Comparison of ENCODE assay signal across 17 cellular contexts in genomic region chr2:33478968-33479691, GRCh38. TPM values are rescaled to one million over a fixed set of nuclear protein-coding genes. Genes with fewer than 3 reads are reported as not detected.
DNase-seq lines count a peak whose midpoint lies in the region; ATAC-seq and TF ChIP-seq lines count a peak whose summit lies in the region.
"Had no signal": no experiment of that assay in that cellular context is flagged by ENCODE, and none has a peak within 500 bp of the region (broad histone marks: within the 10 kb centered on the region; RNA-seq: fewer than 3 reads in every experiment).

No MANE protein-coding gene starts in this region.

- 45 to 59% methylated on average over 8 of the region's 8 CpGs for WGBS in thyroid gland, 2 donors

- peaks cover 36% of the 10 kb centered on the region in 2 donors for H3K4me1 ChIP-seq in thyroid gland

- peak overlapping the region; percentile 49 to 76 (median 75) for H3K27ac ChIP-seq in thyroid gland

- ATAC-seq in GM18909 (IDR thresholded peaks at IDR 0.05; ENCODE audit: poor library complexity, unreplicated experiment): peak; percentile 13
- peak; percentile 15 to 17 for ATAC-seq in left cardiac atrium
- no peak for ATAC-seq in sciatic nerve
- ATAC-seq: activated CD8-positive, alpha-beta T cell treated with anti-CD3 and anti-CD28 coated beads, Interleukin-2, amount 10 ng/mL, durations not matched to agents 7 days and 5 days; GM23338; mucosa of descending colon had no signal

- no peaks in the 10 kb centered on the region for H3K36me3 ChIP-seq in thyroid gland
- H3K36me3 ChIP-seq: esophagus muscularis mucosa, MG63 had no signal

- no peak for TF ChIP-seq CTCF in thyroid gland (IDR thresholded peaks at IDR 0.05)

- no peaks in the 10 kb centered on the region for H3K9me3 ChIP-seq in thyroid gland
- H3K9me3 ChIP-seq: esophagus muscularis mucosa, MG63, mucosa of descending colon had no signal

- no peak overlapping the region for H3K4me3 ChIP-seq in thyroid gland (replicated peaks in 1 of 3)
- H3K4me3 ChIP-seq: GM23338, MG63, mucosa of descending colon had no signal

- intact Hi-C loops in left cardiac atrium (cut with DNase I) (loop anchor here in 1 of 2 donors (5.0 to 10.0 kb wide), 2 partner anchors 56 to 108 kb away; no protein-coding TSS in a partner anchor), thyroid gland (cut with DNase I) (loop anchor here (10.0 kb wide), 1 partner anchor 106 kb away; no protein-coding TSS in a partner anchor), sciatic nerve (cut with DNase I) (no loop called here)

- DNase-seq in left cardiac atrium: peak; percentile 25
- DNase-seq in thyroid gland: peak; percentile 52 to 55
- no peak for DNase-seq in islet precursor cell
- no peak for DNase-seq in HuH-7.5 (ENCODE audit: low spot score)
- no peak for DNase-seq in sciatic nerve (ENCODE audit: low spot score)
- DNase-seq: activated CD8-positive, alpha-beta T cell treated with anti-CD3 and anti-CD28 coated beads, Interleukin-2, amount 10 ng/mL, durations not matched to agents 7 days and 5 days; activated gamma-delta T cell treated with Interleukin-2 at 50 U/mL for 16 hours; central memory CD4-positive, alpha-beta T cell; MG63; NCI-H345; posterior cingulate gyrus; RPMI8226 had no signal

- H3K27me3 ChIP-seq in thyroid gland: no peaks in the 10 kb centered on the region
- H3K27me3 ChIP-seq: esophagus muscularis mucosa, MG63 had no signal

- TF ChIP-seq POLR2A in Raji (IDR thresholded peaks at IDR 0.05; ENCODE audit: insufficient read depth, low read depth, low read length) (peak; percentile 38), thyroid gland (IDR thresholded peaks at IDR 0.05) (no peak)

RNA-seq across cellular contexts. Expression of gene RASGRP3, which starts 2.7 kb away (rescaled TPM):
- total RNA-seq in left cardiac atrium (10 to 100 TPM; 39.9 to 53.7 TPM), thyroid gland (10 to 100 TPM; 30.9 to 46.9 (median 34.8) TPM), sciatic nerve (16.0 TPM)

Comparison
In these comparisons a context has a peak if more than half of its experiments do, and no peak if none do; other contexts are left out.
1. DNase-seq: peak in left cardiac atrium (single experiment) and thyroid gland (2 of 2); none in islet precursor cell (single experiment), HuH-7.5 (single experiment) and sciatic nerve (single experiment).